In genomic region chr19:33819875-33820781, GRCh38 we compare ENCODE assay signal across 8 cellular contexts. TPM values are rescaled to one million over a fixed set of nuclear protein-coding genes. Genes with fewer than 3 reads are reported as not detected.
DNase-seq lines count a peak whose midpoint lies in the region; ATAC-seq lines count a peak whose summit lies in the region.

No MANE protein-coding gene starts in this region.

- in situ Hi-C loops in T47D (cut with HindIII; ENCODE audit: low pct_unique_long_range_greater_than_20kb, low sequenced_read_pairs): no loop called here

- H3K9me3 ChIP-seq in CD4-positive, alpha-beta memory T cell (ENCODE audit: control insufficient read depth in 1 of 2, low read length in 2 of 2): no peaks in the 10 kb centered on the region

- peak; percentile 52 to 68 (median 64) for DNase-seq in CD4-positive, alpha-beta memory T cell
- DNase-seq in HS-5 (ENCODE audit: low read depth) (peak; percentile 54), T-helper 9 cell (peak; percentile 52), T47D (ENCODE audit: low read depth in 1 of 2, low spot score in 1 of 2) (peak; percentile 63 to 79), islet precursor cell (peak; percentile 87), glomerular visceral epithelial cell (ENCODE audit: extremely low spot score) (no peak)
- peak; percentile 17 to 45 for DNase-seq in stimulated activated CD4-positive, alpha-beta T cell treated with anti-CD3 and anti-CD28 coated beads, Interleukin-15, amount 100 ng/mL, for 1 hour (ENCODE audit: low read depth in 1 of 2, low spot score in 1 of 2)

- H3K36me3 ChIP-seq in CD4-positive, alpha-beta memory T cell (ENCODE audit: insufficient read depth, low read length): no peaks in the 10 kb centered on the region

- POLR2A ChIA-PET in CD4-positive, alpha-beta memory T cell (lab: Charles Lee; ENCODE audit: partially characterized antibody): interaction anchor here (1.1 to 5.0 kb wide), 3 partner anchors 14 to 34 kb away, joined by 3 to 55 read pairs (median 18); partner anchors contain the start of gene KCTD15

- peaks cover 0 to 2% (median 0%) of the 10 kb centered on the region in 8 donors for H3K9me3 Mint-ChIP-seq in CD4-positive, alpha-beta memory T cell

- peak overlapping the region; percentile 76 to 86 (median 80) for H3K4me3 Mint-ChIP-seq in CD4-positive, alpha-beta memory T cell

- ATAC-seq in HG03280 (IDR thresholded peaks at IDR 0.05; ENCODE audit: unreplicated experiment): no peak

- H3K27ac ChIP-seq in CD4-positive, alpha-beta memory T cell (ENCODE audit: low read depth, low read length): peak overlapping the region; percentile 36

- peaks cover 18% of the 10 kb centered on the region for H3K4me1 ChIP-seq in CD4-positive, alpha-beta memory T cell (ENCODE audit: insufficient read depth, low read length)

- H3K4me3 ChIP-seq in CD4-positive, alpha-beta memory T cell (ENCODE audit: low read length in 2 of 2): peak overlapping the region; percentile 47 to 48

- H3K27me3 Mint-ChIP-seq in CD4-positive, alpha-beta memory T cell: no peaks in the 10 kb centered on the region

- CTCF ChIA-PET in CD4-positive, alpha-beta memory T cell (lab: Charles Lee; ENCODE audit: partially characterized antibody): interaction anchor here (0.6 to 4.4 kb wide), 8 partner anchors 13 to 1154 kb away, joined by 3 to 19 read pairs (median 4); partner anchors contain the start of gene KCTD15

- intact Hi-C loops in CD4-positive, alpha-beta memory T cell (cut with micrococcal nuclease): loop anchor here (1.0 kb wide), 2 partner anchors 24 to 276 kb away; partner anchors contain the start of gene KCTD15

- H3K27ac Mint-ChIP-seq in CD4-positive, alpha-beta memory T cell: peak overlapping the region in 6 of 7 donors; percentile 29 to 77 (median 70)

- H3K36me3 Mint-ChIP-seq in CD4-positive, alpha-beta memory T cell: no peaks in the 10 kb centered on the region

- peaks cover 8 to 48% (median 33%) of the 10 kb centered on the region in 4 donors for H3K4me1 Mint-ChIP-seq in CD4-positive, alpha-beta memory T cell

- H3K27me3 ChIP-seq in CD4-positive, alpha-beta memory T cell (ENCODE audit: insufficient read depth, low read length): no peaks in the 10 kb centered on the region

RNA-seq across cellular contexts. Expression of gene KCTD15, which starts 23.5 kb away (rescaled TPM):
- 10 to 100 TPM in 1 of 2 experiments, 1 to 10 TPM in 1; 9.3 to 11.0 TPM for total RNA-seq in CD4-positive, alpha-beta memory T cell
- polyA plus RNA-seq in CD4-positive, alpha-beta memory T cell: 1 to 10 TPM in 1 of 2 donors, under 1 TPM in 1; 0.68 to 2.4 TPM
